Comparison of ENCODE assay signal across 8 cellular contexts in the genomic region with DNA sequence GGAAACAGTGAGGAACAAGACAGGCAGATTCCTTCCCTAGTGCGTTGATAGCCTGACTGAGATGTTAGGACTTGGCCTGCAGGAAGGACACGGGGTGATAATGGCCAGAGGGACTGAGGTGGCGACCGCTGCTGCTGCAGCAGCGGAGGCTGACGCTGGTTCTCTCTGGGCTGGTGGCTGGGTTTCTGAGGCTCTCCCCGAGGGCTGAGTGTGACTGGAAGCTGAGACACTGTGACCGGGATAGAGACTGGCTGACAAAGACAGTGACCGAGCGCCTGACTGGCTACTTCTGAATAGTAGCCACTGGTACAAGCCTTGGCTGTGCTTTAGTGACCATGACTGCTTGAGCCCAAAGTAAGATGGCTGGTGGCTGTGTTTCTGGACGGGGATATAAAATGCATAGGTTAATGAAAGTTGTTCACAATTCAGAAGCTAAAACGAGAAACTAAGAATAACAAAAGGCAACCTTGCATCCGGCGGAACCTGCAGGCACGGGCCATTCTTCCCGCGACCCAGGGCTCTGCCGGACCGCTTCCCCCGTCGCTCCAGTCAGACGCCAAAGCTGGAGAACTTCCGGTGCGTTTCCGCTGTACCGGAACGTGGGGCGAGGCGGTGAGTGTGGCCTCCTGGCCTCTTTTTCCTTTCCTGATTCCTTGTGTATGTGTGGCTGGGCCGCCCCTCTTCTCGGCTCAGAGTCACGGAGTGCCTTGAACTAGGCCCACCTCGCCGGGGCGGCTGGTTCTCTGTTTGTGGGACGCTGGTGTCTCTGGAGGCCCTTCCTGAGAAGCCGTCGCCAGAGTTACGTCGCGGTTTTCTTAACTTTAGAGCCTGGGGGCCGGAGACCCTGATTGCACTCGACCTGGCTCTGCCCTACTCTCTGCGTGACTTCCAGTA. TPM values are rescaled to one million over a fixed set of nuclear protein-coding genes. Genes with fewer than 3 reads are reported as not detected.
A peak's percentile ranks its signal among the peaks of the same experiment; 100 is the strongest.
DNase-seq lines count a peak whose midpoint lies in the region; ATAC-seq, FAIRE-seq and TF ChIP-seq lines count a peak whose summit lies in the region.

A gene with protein sequence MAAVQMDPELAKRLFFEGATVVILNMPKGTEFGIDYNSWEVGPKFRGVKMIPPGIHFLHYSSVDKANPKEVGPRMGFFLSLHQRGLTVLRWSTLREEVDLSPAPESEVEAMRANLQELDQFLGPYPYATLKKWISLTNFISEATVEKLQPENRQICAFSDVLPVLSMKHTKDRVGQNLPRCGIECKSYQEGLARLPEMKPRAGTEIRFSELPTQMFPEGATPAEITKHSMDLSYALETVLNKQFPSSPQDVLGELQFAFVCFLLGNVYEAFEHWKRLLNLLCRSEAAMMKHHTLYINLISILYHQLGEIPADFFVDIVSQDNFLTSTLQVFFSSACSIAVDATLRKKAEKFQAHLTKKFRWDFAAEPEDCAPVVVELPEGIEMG (plus strand): TSS at position 587 of the 894 bp plus-strand sequence. CDS start 3,391 bp downstream, outside the sequence.

- H3K4me1 ChIP-seq in right lobe of liver, result peaks cover 0 to 26% (median 3%) of the 10 kb centered on the region in 4 donors

- peak; percentile 89 for TF ChIP-seq POLR2A in GM12892 (IDR thresholded peaks at IDR 0.05; ENCODE audit: low read depth, low read length)
- TF ChIP-seq POLR2A in right lobe of liver (IDR thresholded peaks at IDR 0.05), result peak; percentile 29

- peak within 1 kb of the TSS; percentile 10 to 77 (median 46) for H3K27ac ChIP-seq in right lobe of liver

- peaks cover 0 to 14% (median 5%) of the 10 kb centered on the region in 4 donors for H3K36me3 ChIP-seq in right lobe of liver

- intact Hi-C loops in right lobe of liver (cut with DNase I), result no loop called here

- no peaks in the 10 kb centered on the region for H3K9me3 ChIP-seq in right lobe of liver

- WGBS in right lobe of liver (ENCODE audit: insufficient coverage, low coverage, low lambda C conversion rate, missing lambda C conversion rate), result 4% methylated on average over 35 of the region's 44 CpGs

- H3K27me3 ChIP-seq in right lobe of liver, result no peaks in the 10 kb centered on the region

- ATAC-seq in HG03432 (IDR thresholded peaks at IDR 0.05; ENCODE audit: unreplicated experiment) (peak; percentile 85), right lobe of liver (peak; percentile 95 to 99 (median 98)), HG03108 (IDR thresholded peaks at IDR 0.05; ENCODE audit: unreplicated experiment) (no peak)

- H3K4me3 ChIP-seq in right lobe of liver, result peak within 1 kb of the TSS; percentile 64 to 85 (median 76)

- no peak for TF ChIP-seq CTCF in right lobe of liver (IDR thresholded peaks at IDR 0.05)

- DNase-seq in GM12892 (ENCODE audit: insufficient read length) (peak; percentile 52), NCI-H748 (lab: John Stamatoyannopoulos, UW; ENCODE audit: unreplicated experiment) (peak; percentile 79), dermis microvascular lymphatic vessel endothelial cell (ENCODE audit: low read depth in 2 of 2) (peak; percentile 59 to 75), right lobe of liver (peak; percentile 78 to 82 (median 82))
- DNase-seq in activated CD4-positive, alpha-beta T cell treated with anti-CD3 and anti-CD28 coated beads, Interleukin-2, amount 50 U/mL, for 48 hours, result peak; percentile 85 to 87
- peak; percentile 83 for DNase-seq in stimulated activated CD4-positive, alpha-beta T cell treated with anti-CD3 and anti-CD28 coated beads, Interleukin-4, amount 100 ng/mL, for 1 hour

- peak; percentile 89 for FAIRE-seq in GM12892 (lab: Jason Lieb, UNC)

RNA-seq across cellular contexts. Expression of the gene that starts here (rescaled TPM):
- polyA plus RNA-seq in GM12892 (2012; ENCODE audit: missing spikeins), result 16.2 TPM
- 20.0 and 28.8 TPM in 2 replicates for total RNA-seq in dermis microvascular lymphatic vessel endothelial cell
- total RNA-seq in right lobe of liver, result 10 to 100 TPM; 11.8 to 16.7 (median 13.5) TPM
